ENCODE assay signal across 17 cellular contexts in the genomic region with DNA sequence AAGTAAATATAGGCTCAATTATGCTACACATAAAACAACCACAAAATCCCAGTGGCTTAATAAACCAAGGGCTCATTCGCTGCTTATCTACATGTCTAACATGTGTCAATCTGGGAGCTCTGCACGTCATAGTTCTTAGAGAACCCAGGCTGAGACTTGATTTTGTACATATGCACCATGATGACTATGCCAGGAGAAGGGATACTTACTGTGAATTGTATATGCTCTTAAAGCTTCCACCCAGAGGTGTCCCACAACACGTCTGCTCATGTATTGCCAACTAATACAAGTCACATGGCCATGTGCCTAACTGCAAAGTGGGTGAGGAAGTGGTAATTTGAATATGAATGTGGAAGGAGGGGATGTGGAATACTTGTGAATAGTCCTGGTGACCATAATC.
"Had no signal": no experiment of that assay in that cellular context is flagged by ENCODE, and none has a peak within 500 bp of the region (broad histone marks: within the 10 kb centered on the region; RNA-seq: fewer than 3 reads in every experiment).

No MANE protein-coding gene starts in this region.

- H3K4me1 Mint-ChIP-seq: activated naive CD8-positive, alpha-beta T cell treated with anti-CD3 and anti-CD28 coated beads for 36 hours; activated T-helper 17 cell treated with anti-CD3 and anti-CD28 coated beads, Interleukin-2, amount 50 U/mL, for 72 hours had no signal

- H3K27me3 Mint-ChIP-seq: activated naive CD8-positive, alpha-beta T cell treated with anti-CD3 and anti-CD28 coated beads for 36 hours; activated T-helper 17 cell treated with anti-CD3 and anti-CD28 coated beads, Interleukin-2, amount 50 U/mL, for 72 hours had no signal

- H3K4me3 ChIP-seq: gastrocnemius medialis, left lung, right atrium auricular region, thoracic aorta, upper lobe of right lung had no signal

- H3K27me3 ChIP-seq: gastrocnemius medialis, left lung, right atrium auricular region, upper lobe of right lung had no signal

- H3K9me3 ChIP-seq: upper lobe of right lung had no signal

- H3K4me1 ChIP-seq: gastrocnemius medialis, left lung, right atrium auricular region, upper lobe of right lung had no signal

- H3K36me3 Mint-ChIP-seq: activated naive CD8-positive, alpha-beta T cell treated with anti-CD3 and anti-CD28 coated beads for 36 hours had no signal

- H3K9me3 Mint-ChIP-seq: activated naive CD8-positive, alpha-beta T cell treated with anti-CD3 and anti-CD28 coated beads for 36 hours had no signal

- H3K27ac ChIP-seq: gastrocnemius medialis, left lung, right atrium auricular region, thoracic aorta, upper lobe of right lung, WERI-Rb-1 had no signal

- H3K27ac Mint-ChIP-seq: activated naive CD8-positive, alpha-beta T cell treated with anti-CD3 and anti-CD28 coated beads for 36 hours; activated T-helper 17 cell treated with anti-CD3 and anti-CD28 coated beads, Interleukin-2, amount 50 U/mL, for 72 hours had no signal

- H3K4me3 Mint-ChIP-seq: activated naive CD8-positive, alpha-beta T cell treated with anti-CD3 and anti-CD28 coated beads for 36 hours; activated T-helper 17 cell treated with anti-CD3 and anti-CD28 coated beads, Interleukin-2, amount 50 U/mL, for 72 hours had no signal

- H3K36me3 ChIP-seq: gastrocnemius medialis, left lung, right atrium auricular region, thoracic aorta, upper lobe of right lung, WERI-Rb-1 had no signal

- ATAC-seq: activated T-helper 17 cell treated with anti-CD3 and anti-CD28 coated beads, Interleukin-2, amount 50 U/mL, for 72 hours; gastrocnemius medialis; left lung; upper lobe of right lung had no signal

- DNase-seq: activated CD4-positive, alpha-beta T cell treated with anti-CD3 and anti-CD28 coated beads, Interleukin-2, amount 50 U/mL, for 48 hours; activated naive CD4-positive, alpha-beta T cell; activated naive CD8-positive, alpha-beta T cell treated with anti-CD3 and anti-CD28 coated beads for 36 hours; activated T-cell treated with anti-CD3 and anti-CD28 coated beads, Interleukin-2, amount 50 U/mL, for 1 hour; amniotic stem cell; gastrocnemius medialis; head of caudate nucleus; left lung; occipital lobe; stimulated activated CD4-positive, alpha-beta T cell treated with anti-CD3 and anti-CD28 coated beads, Interleukin-4, amount 100 ng/mL, for 1 hour; SW 1271; T-helper 2 cell; upper lobe of right lung; WERI-Rb-1 had no signal
